27 cellular contexts compared by ENCODE assay signal in the genomic region with DNA sequence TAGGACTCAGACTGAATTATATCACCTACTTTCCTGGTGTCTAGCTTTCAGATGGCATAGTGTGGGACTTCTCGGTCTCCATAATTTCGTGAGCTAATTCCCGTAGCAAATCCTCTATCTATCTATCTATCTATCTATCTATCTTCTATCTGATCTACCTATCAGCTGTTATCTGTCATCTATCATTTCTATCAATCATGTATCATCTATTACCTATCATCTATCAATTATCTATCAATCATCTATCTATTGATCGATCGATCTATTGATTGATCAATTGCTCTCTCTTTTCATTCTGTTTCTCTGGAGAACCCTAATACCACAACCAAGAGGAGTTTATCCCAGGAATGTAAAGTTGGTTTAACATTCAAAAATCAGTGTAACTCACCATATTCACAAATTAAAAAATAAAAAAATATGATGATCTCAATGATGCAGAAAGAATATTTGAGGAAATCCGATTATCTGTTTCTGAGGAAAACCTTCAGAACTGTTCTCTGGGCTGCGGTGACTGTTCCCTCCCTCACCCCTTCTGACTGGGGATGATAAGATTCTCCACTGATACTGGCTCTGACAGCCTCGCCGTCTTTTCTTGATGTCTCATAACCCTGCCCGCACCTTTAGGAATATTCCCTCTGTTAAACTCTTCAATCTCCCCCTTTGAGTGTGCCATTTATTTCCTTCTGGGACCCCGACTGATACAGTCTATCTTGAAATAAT.
"Had no signal": no experiment of that assay in that cellular context is flagged by ENCODE, and none has a peak within 500 bp of the region (broad histone marks: within the 10 kb centered on the region; RNA-seq: fewer than 3 reads in every experiment).

No MANE protein-coding gene starts in this region.

- DNase-seq: naive thymus-derived CD4-positive, alpha-beta T cell; natural killer cell; nucleus accumbens; ovary; posterior cingulate gyrus; psoas muscle; right cardiac atrium; right lobe of liver; sigmoid colon; small intestine; stimulated activated CD4-positive, alpha-beta T cell treated with anti-CD3 and anti-CD28 coated beads, Interleukin-15, amount 100 ng/mL, for 24 hours; stimulated activated CD4-positive, alpha-beta T cell treated with anti-CD3 and anti-CD28 coated beads, Interleukin-2, amount 100 ng/mL, for 24 hours; stimulated activated CD4-positive, alpha-beta T cell treated with anti-CD3 and anti-CD28 coated beads, Interleukin-2, amount 100 ng/mL, for 48 hours; stimulated activated CD4-positive, alpha-beta T cell treated with anti-CD3 and anti-CD28 coated beads, Interleukin-4, amount 100 ng/mL, for 24 hours; stimulated activated naive B cell treated with anti-CD40 and anti-IgM and Interleukin-4, amounts not matched to agents 10 μg/mL and 1 μg/mL and 100 μg/mL, for 72 hours; stimulated activated naive CD4-positive, alpha-beta T cell treated with Interleukin-2 at 50 U/mL for 16 hours; stomach; thyroid gland; upper lobe of left lung had no signal

- FAIRE-seq: small intestine, urothelium cell line had no signal

- H3K27me3 ChIP-seq: neural progenitor cell, neutrophil, ovary, right lobe of liver, thyroid gland, tibial nerve, upper lobe of left lung, vagina had no signal

- H2AFZ ChIP-seq: neural progenitor cell, parathyroid adenoma had no signal

- H3K36me3 ChIP-seq: neural progenitor cell, neutrophil, ovary, right lobe of liver, sigmoid colon, stomach, thoracic aorta, thyroid gland, tibial nerve, upper lobe of left lung, vagina had no signal

- H3K9ac ChIP-seq: neural progenitor cell, parathyroid adenoma had no signal

- ATAC-seq: naive thymus-derived CD4-positive, alpha-beta T cell; natural killer cell; psoas muscle; right cardiac atrium; right lobe of liver; stimulated activated effector memory CD8-positive, alpha-beta T cell treated with anti-CD3 and anti-CD28 coated beads, Interleukin-12 subunit alpha, Interleukin-12 subunit beta, amount 100 ng/mL, for 72 hours; stimulated activated naive B cell treated with anti-CD40 and anti-IgM and Interleukin-4, amounts not matched to agents 10 μg/mL and 1 μg/mL and 100 μg/mL, for 72 hours had no signal

- H3K79me2 ChIP-seq: parathyroid adenoma had no signal

- H3K9me3 ChIP-seq: neutrophil, ovary, psoas muscle, right lobe of liver, sigmoid colon, stomach, thoracic aorta, thyroid gland, tibial nerve, upper lobe of left lung, vagina had no signal

- H3K4me2 ChIP-seq: neural progenitor cell had no signal

- H3K27ac ChIP-seq: neural progenitor cell, neutrophil, ovary, parathyroid adenoma, psoas muscle, right lobe of liver, sigmoid colon, stomach, thoracic aorta, thyroid gland, tibial nerve, upper lobe of left lung, vagina had no signal

- H3K4me3 ChIP-seq: neural progenitor cell, ovary, psoas muscle, right lobe of liver, sigmoid colon, stomach, thoracic aorta, thyroid gland, tibial nerve, upper lobe of left lung, vagina had no signal

- H3K4me1 ChIP-seq: parathyroid adenoma, psoas muscle, sigmoid colon, stomach, upper lobe of left lung, vagina had no signal
